Comparison of ENCODE assay signal across 18 cellular contexts in the genomic region with DNA sequence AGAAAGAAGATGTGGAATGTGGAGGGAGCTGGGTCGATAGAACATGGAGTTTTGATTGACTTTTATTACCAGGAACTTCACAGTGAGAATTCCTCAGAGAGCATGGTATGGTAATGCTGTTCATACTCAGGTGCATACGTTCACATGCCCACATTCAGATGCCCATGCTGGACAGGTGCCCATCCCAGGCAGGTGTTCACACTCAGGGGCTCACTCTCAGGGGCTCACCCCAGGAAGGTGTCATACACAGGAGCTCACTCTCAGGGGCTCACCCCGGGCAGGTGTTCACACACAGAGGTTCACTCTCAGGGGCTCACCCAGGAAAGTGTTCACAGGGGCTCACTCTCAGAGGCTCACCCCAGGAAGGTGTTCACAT.
"Had no signal": no experiment of that assay in that cellular context is flagged by ENCODE, and none has a peak within 500 bp of the region (broad histone marks: within the 10 kb centered on the region; RNA-seq: fewer than 3 reads in every experiment).

No MANE protein-coding gene starts in this region.

- H3K4me3 Mint-ChIP-seq: naive thymus-derived CD4-positive, alpha-beta T cell; nephron progenitor cell; stimulated activated naive B cell treated with anti-CD40 and anti-IgM and Interleukin-4, amounts not matched to agents 10 μg/mL and 1 μg/mL and 100 μg/mL, for 72 hours had no signal

- H3K36me3 ChIP-seq: heart left ventricle, right atrium auricular region, sigmoid colon, thyroid gland, vagina had no signal

- ATAC-seq: esophagus mucosa, heart left ventricle had no signal

- H3K36me3 Mint-ChIP-seq: type B pancreatic cell had no signal

- H3K27me3 ChIP-seq: right atrium auricular region, thyroid gland, vagina had no signal

- H3K27ac ChIP-seq: dorsolateral prefrontal cortex, heart left ventricle, right atrium auricular region, sigmoid colon, skin epidermis, thyroid gland, vagina had no signal

- H3K9me3 Mint-ChIP-seq: nephron progenitor cell, type B pancreatic cell had no signal

- H3K4me1 ChIP-seq: heart left ventricle, right atrium auricular region, sigmoid colon, thyroid gland, vagina had no signal

- H3K27ac Mint-ChIP-seq: naive thymus-derived CD4-positive, alpha-beta T cell; stimulated activated naive B cell treated with anti-CD40 and anti-IgM and Interleukin-4, amounts not matched to agents 10 μg/mL and 1 μg/mL and 100 μg/mL, for 72 hours; type B pancreatic cell had no signal

- DNase-seq: cortex of kidney; dorsolateral prefrontal cortex; effector CD8-positive, alpha-beta T cell; heart left ventricle; hypothalamus; kidney glomerular epithelial cell; naive thymus-derived CD4-positive, alpha-beta T cell; nephron progenitor cell; sigmoid colon; stimulated activated CD4-positive, alpha-beta T cell treated with anti-CD3 and anti-CD28 coated beads, Interleukin-2, amount 100 ng/mL, for 24 hours; stimulated activated CD4-positive, alpha-beta T cell treated with anti-CD3 and anti-CD28 coated beads, Interleukin-4, amount 100 ng/mL, for 4 hours; stimulated activated naive B cell treated with anti-CD40 and anti-IgM and Interleukin-4, amounts not matched to agents 10 μg/mL and 1 μg/mL and 100 μg/mL, for 72 hours; thyroid gland had no signal

- H3K4me3 ChIP-seq: dorsolateral prefrontal cortex, heart left ventricle, right atrium auricular region, sigmoid colon, skin epidermis, thyroid gland, vagina had no signal

- H3K9me3 ChIP-seq: heart left ventricle, right atrium auricular region, sigmoid colon, thyroid gland, vagina had no signal
